In genomic region chr19:47445937-47446402, GRCh38 we compare ENCODE assay signal across 9 cellular contexts. TPM values are rescaled to one million over a fixed set of nuclear protein-coding genes. Genes with fewer than 3 reads are reported as not detected.
DNase-seq lines count a peak whose midpoint lies in the region; ATAC-seq and TF ChIP-seq lines count a peak whose summit lies in the region.
"Had no signal": no experiment of that assay in that cellular context is flagged by ENCODE, and none has a peak within 500 bp of the region (broad histone marks: within the 10 kb centered on the region; RNA-seq: fewer than 3 reads in every experiment).

No MANE protein-coding gene starts in this region.

- H3K9me3 ChIP-seq in gastroesophageal sphincter: no peaks in the 10 kb centered on the region

- H3K27me3 Mint-ChIP-seq in activated CD8-positive, alpha-beta T cell treated with anti-CD3 and anti-CD28 coated beads, Interleukin-2, amount 10 ng/mL, durations not matched to agents 7 days and 5 days (ENCODE audit: low read depth): peaks cover 60% of the 10 kb centered on the region

- no peak for TF ChIP-seq POLR2A in gastroesophageal sphincter (IDR thresholded peaks at IDR 0.05)

- H3K4me3 Mint-ChIP-seq in activated CD8-positive, alpha-beta T cell treated with anti-CD3 and anti-CD28 coated beads, Interleukin-2, amount 10 ng/mL, durations not matched to agents 7 days and 5 days: peak overlapping the region; percentile 36

- peaks cover 0 to 31% (median 12%) of the 10 kb centered on the region in 3 donors for H3K4me1 ChIP-seq in gastroesophageal sphincter

- POLR2A ChIA-PET in activated CD8-positive, alpha-beta T cell treated with anti-CD3 and anti-CD28 coated beads, Interleukin-2, amount 10 ng/mL, durations not matched to agents 7 days and 5 days (lab: Charles Lee): interaction anchor here (0.9 to 1.0 kb wide), 2 partner anchors 9 to 164 kb away, joined by 3 read pairs; no protein-coding TSS in a partner anchor

- H3K27ac Mint-ChIP-seq in activated CD8-positive, alpha-beta T cell treated with anti-CD3 and anti-CD28 coated beads, Interleukin-2, amount 10 ng/mL, durations not matched to agents 7 days and 5 days: peak overlapping the region; percentile 17

- peak; percentile 28 for DNase-seq in ELR (ENCODE audit: low read depth)
- DNase-seq in NCI-H2171 treated with DMSO at 0.1 percent for 48 hours (lab: John Stamatoyannopoulos, UW): peak; percentile 59
- peak; percentile 79 for DNase-seq in activated CD8-positive, alpha-beta T cell treated with anti-CD3 and anti-CD28 coated beads, Interleukin-2, amount 10 ng/mL, durations not matched to agents 7 days and 5 days
- peak; percentile 34 to 45 for DNase-seq in stimulated activated CD4-positive, alpha-beta T cell treated with anti-CD3 and anti-CD28 coated beads, Interleukin-1b, Interleukin-23, amount 100 ng/mL, for 1 hour (ENCODE audit: low read depth in 2 of 2)
- DNase-seq in LoVo (ENCODE audit: low spot score): no peak

- CTCF ChIA-PET in activated CD8-positive, alpha-beta T cell treated with anti-CD3 and anti-CD28 coated beads, Interleukin-2, amount 10 ng/mL, durations not matched to agents 7 days and 5 days (lab: Charles Lee): interaction anchor here (1.1 to 3.6 kb wide), 6 partner anchors 10 to 267 kb away, joined by 3 to 28 read pairs (median 4); partner anchors contain the start of gene KPTN

- TF ChIP-seq CTCF in gastroesophageal sphincter (IDR thresholded peaks at IDR 0.05): no peak

- H3K27me3 ChIP-seq in gastroesophageal sphincter: peaks cover 73% of the 10 kb centered on the region

- peak; percentile 70 for ATAC-seq in activated CD8-positive, alpha-beta T cell treated with anti-CD3 and anti-CD28 coated beads, Interleukin-2, amount 10 ng/mL, durations not matched to agents 7 days and 5 days
- ATAC-seq in gastroesophageal sphincter (peak; percentile 49), GM21390 (IDR thresholded peaks at IDR 0.05; ENCODE audit: unreplicated experiment) (no peak), HG03175 (IDR thresholded peaks at IDR 0.05; ENCODE audit: unreplicated experiment) (no peak)

- H3K27ac ChIP-seq in gastroesophageal sphincter: no peak overlapping the region
- H3K27ac ChIP-seq: KMS-11 had no signal

- H3K36me3 ChIP-seq in gastroesophageal sphincter: no peaks in the 10 kb centered on the region

- H3K36me3 Mint-ChIP-seq in activated CD8-positive, alpha-beta T cell treated with anti-CD3 and anti-CD28 coated beads, Interleukin-2, amount 10 ng/mL, durations not matched to agents 7 days and 5 days (ENCODE audit: low read depth): peaks cover 2% of the 10 kb centered on the region

- TF ChIP-seq EP300 in gastroesophageal sphincter (IDR thresholded peaks at IDR 0.05): no peak

- no peaks in the 10 kb centered on the region for H3K9me3 Mint-ChIP-seq in activated CD8-positive, alpha-beta T cell treated with anti-CD3 and anti-CD28 coated beads, Interleukin-2, amount 10 ng/mL, durations not matched to agents 7 days and 5 days (ENCODE audit: insufficient read depth)

- peaks cover 45% of the 10 kb centered on the region for H3K4me1 Mint-ChIP-seq in activated CD8-positive, alpha-beta T cell treated with anti-CD3 and anti-CD28 coated beads, Interleukin-2, amount 10 ng/mL, durations not matched to agents 7 days and 5 days (ENCODE audit: low read depth)

- H3K4me3 ChIP-seq in gastroesophageal sphincter: no peak overlapping the region

- 9 to 26% methylated on average over 3 to 18 of the region's 22 CpGs for WGBS in gastroesophageal sphincter (ENCODE audit: low coverage in 1 of 2), 2 donors

RNA-seq across cellular contexts. Expression of gene SLC8A2, which starts 25.7 kb away (rescaled TPM):
- under 1 TPM; 0.05 to 0.44 TPM for total RNA-seq in activated CD8-positive, alpha-beta T cell treated with anti-CD3 and anti-CD28 coated beads, Interleukin-2, amount 10 ng/mL, durations not matched to agents 7 days and 5 days
- 10 to 100 TPM in 1 of 4 donors, 1 to 10 TPM in 3; 6.5 to 19.9 (median 9.5) TPM for total RNA-seq in gastroesophageal sphincter

RNA-seq across cellular contexts. Expression of gene MEIS3, which starts 26.6 kb away (rescaled TPM):
- not detected for total RNA-seq in activated CD8-positive, alpha-beta T cell treated with anti-CD3 and anti-CD28 coated beads, Interleukin-2, amount 10 ng/mL, durations not matched to agents 7 days and 5 days
- 10 to 100 TPM; 23.5 to 37.2 (median 30.3) TPM for total RNA-seq in gastroesophageal sphincter

RNA-seq across cellular contexts. Expression of gene KPTN, which starts 38.0 kb away (rescaled TPM):
- total RNA-seq in activated CD8-positive, alpha-beta T cell treated with anti-CD3 and anti-CD28 coated beads, Interleukin-2, amount 10 ng/mL, durations not matched to agents 7 days and 5 days: 10 to 100 TPM; 12.6 to 13.0 TPM
- 1 to 10 TPM; 2.4 to 4.3 (median 3.4) TPM for total RNA-seq in gastroesophageal sphincter

Comparison
In these comparisons a context has a peak if more than half of its experiments do, and no peak if none do; other contexts are left out.
1. ATAC-seq: peak in activated CD8-positive, alpha-beta T cell treated with anti-CD3 and anti-CD28 coated beads, Interleukin-2, amount 10 ng/mL, durations not matched to agents 7 days and 5 days (single experiment) and gastroesophageal sphincter (single experiment); none in GM21390 (single experiment) and HG03175 (single experiment).
2. RNA of gene SLC8A2, which starts 25.7 kb away (total RNA-seq): 6.5 to 19.9 TPM in gastroesophageal sphincter; 0.05 to 0.44 TPM in activated CD8-positive, alpha-beta T cell treated with anti-CD3 and anti-CD28 coated beads, Interleukin-2, amount 10 ng/mL, durations not matched to agents 7 days and 5 days; every median in the first group is over 4 times any median in the second.
3. RNA of gene MEIS3, which starts 26.6 kb away (total RNA-seq): 23.5 to 37.2 TPM in gastroesophageal sphincter; not detected in activated CD8-positive, alpha-beta T cell treated with anti-CD3 and anti-CD28 coated beads, Interleukin-2, amount 10 ng/mL, durations not matched to agents 7 days and 5 days; every median in the first group is over 10 times any median in the second.